8 cellular contexts compared by ENCODE assay signal in genomic region chr15:88894819-88895767, GRCh38. TPM values are rescaled to one million over a fixed set of nuclear protein-coding genes. Genes with fewer than 3 reads are reported as not detected.
DNase-seq lines count a peak whose midpoint lies in the region; ATAC-seq and TF ChIP-seq lines count a peak whose summit lies in the region.

Gene HAPLN3 (minus strand): TSS chr15:88895544. CDS start chr15:88887298, 8,246 bp downstream.

- ATAC-seq in HG03175 (IDR thresholded peaks at IDR 0.05; ENCODE audit: unreplicated experiment) (peak; percentile 46), memory B cell (ENCODE audit: low read depth) (peak; percentile 40)

- H3K9me3 Mint-ChIP-seq in chondrocyte (ENCODE audit: low read depth), result no peaks in the 10 kb centered on the region
- no peaks in the 10 kb centered on the region for H3K9me3 Mint-ChIP-seq in memory B cell

- H3K4me1 Mint-ChIP-seq in chondrocyte (ENCODE audit: low read depth) (peaks cover 47% of the 10 kb centered on the region), memory B cell (peaks cover 5% of the 10 kb centered on the region)

- H3K4me3 Mint-ChIP-seq in chondrocyte (ENCODE audit: unreplicated experiment) (peak within 1 kb of the TSS; percentile 76), memory B cell (peak within 1 kb of the TSS; percentile 83)

- DNase-seq in GM10248 (ENCODE audit: extremely low spot score) (peak; percentile 67), chondrocyte (ENCODE audit: low spot score) (no peak), memory B cell (ENCODE audit: low spot score in 2 of 2) (peak in 1 of 2 donors; percentile 31), NCI-H1694 (lab: John Stamatoyannopoulos, UW) (no peak), NCI-H2107 (lab: John Stamatoyannopoulos, UW) (no peak)
- peak; percentile 13 to 41 (median 31) for DNase-seq in activated CD4-positive, CD25-positive, alpha-beta regulatory T cell (lab: John Stamatoyannopoulos, UW)
- peak; percentile 33 to 43 for DNase-seq in stimulated activated CD8-positive, alpha-beta memory T cell treated with anti-CD3 and anti-CD28 coated beads, Interleukin-4, amount 100 ng/mL, for 4 hours (ENCODE audit: low read depth in 2 of 2, low spot score in 1 of 2)

- H3K36me3 Mint-ChIP-seq in chondrocyte (ENCODE audit: low read depth), result peaks cover 1% of the 10 kb centered on the region
- no peaks in the 10 kb centered on the region for H3K36me3 Mint-ChIP-seq in memory B cell

- no peak for TF ChIP-seq CTCF in GM10248 (IDR thresholded peaks at IDR 0.05; ENCODE audit: control extremely low read depth, extremely low read depth, low read depth, missing control alignments)
- TF ChIP-seq CTCF in chondrocyte (IDR thresholded peaks at IDR 0.05), result no peak

- POLR2A ChIA-PET in GM10248 (lab: Yijun Ruan, JAX), result no interaction called here

- H3K27me3 Mint-ChIP-seq in chondrocyte (ENCODE audit: low read depth) (no peaks in the 10 kb centered on the region), memory B cell (peaks cover 8% of the 10 kb centered on the region)

- H3K27ac Mint-ChIP-seq in chondrocyte (ENCODE audit: unreplicated experiment) (no peak within 1 kb of the TSS), memory B cell (peak within 1 kb of the TSS; percentile 10)

- CTCF ChIA-PET in GM10248 (lab: Yijun Ruan, JAX), result interaction anchor here (1.1 to 3.3 kb wide), 2 partner anchors 10 to 272 kb away, joined by 3 to 14 read pairs; no protein-coding TSS in a partner anchor

RNA-seq across cellular contexts. Expression of gene HAPLN3, which starts in this region (rescaled TPM):
- 29.9 to 78.2 TPM (median 73.7 TPM) in 3 replicates for total RNA-seq in chondrocyte

Comparison
In these comparisons a context has a peak if more than half of its experiments do, and no peak if none do; other contexts are left out.
1. DNase-seq: peak in GM10248 (single experiment), activated CD4-positive, CD25-positive, alpha-beta regulatory T cell (4 of 4) and stimulated activated CD8-positive, alpha-beta memory T cell treated with anti-CD3 and anti-CD28 coated beads, Interleukin-4, amount 100 ng/mL, for 4 hours (2 of 2); none in chondrocyte (single experiment), NCI-H1694 (single experiment) and NCI-H2107 (single experiment).